ENCODE assay signal across 8 cellular contexts in the genomic region with DNA sequence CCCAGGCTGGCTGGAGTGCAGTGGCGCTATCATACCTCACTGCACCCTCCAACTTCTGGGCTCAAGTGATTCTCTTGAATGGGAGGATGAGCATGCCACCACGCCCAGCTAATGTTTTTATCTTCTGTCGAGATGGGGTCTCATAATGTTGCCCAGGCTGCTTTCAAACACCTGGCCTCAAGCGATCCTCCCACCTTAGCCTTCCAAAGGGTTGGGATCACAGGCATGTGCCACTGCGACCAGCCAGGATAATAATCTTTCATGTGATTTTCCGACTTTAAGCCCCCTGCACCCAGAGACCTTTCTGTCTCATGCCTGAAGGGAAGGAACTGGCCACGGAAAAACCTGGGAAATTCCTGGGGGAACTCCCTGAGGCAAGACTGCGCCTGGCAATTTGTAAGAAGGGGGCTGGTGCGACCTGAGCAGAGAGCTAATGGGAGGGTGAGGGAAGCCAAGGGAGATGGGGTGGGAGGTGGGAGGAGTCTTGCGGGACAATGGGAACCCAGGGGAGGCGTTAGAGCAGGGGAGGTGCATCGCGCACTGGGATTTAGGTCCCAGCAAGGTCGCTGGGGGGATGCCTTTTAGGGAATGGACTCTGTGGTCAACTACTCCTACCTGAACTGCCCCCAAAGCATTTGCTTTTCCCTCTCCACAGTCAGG. TPM values are rescaled to one million over a fixed set of nuclear protein-coding genes. Genes with fewer than 3 reads are reported as not detected.
DNase-seq lines count a peak whose midpoint lies in the region; ATAC-seq and TF ChIP-seq lines count a peak whose summit lies in the region.
"Had no signal": no experiment of that assay in that cellular context is flagged by ENCODE, and none has a peak within 500 bp of the region (broad histone marks: within the 10 kb centered on the region; RNA-seq: fewer than 3 reads in every experiment).

No MANE protein-coding gene starts in this region.

- H3K36me3 ChIP-seq in OCI-LY3 (replicated peaks; ENCODE audit: low read depth, low read length) (peaks cover 3% of the 10 kb centered on the region), gastrocnemius medialis (no peaks in the 10 kb centered on the region), WERI-Rb-1 (peaks cover 3% of the 10 kb centered on the region)

- H3K27ac ChIP-seq in OCI-LY3 (ENCODE audit: low read length) (no peak overlapping the region; the same call in 1 of the 2 replicates), gastrocnemius medialis (peak overlapping the region in 1 of 4 donors; percentile 90), WERI-Rb-1 (no peak overlapping the region)

- peak overlapping the region; percentile 83 for H3K4me2 ChIP-seq in OCI-LY3 (ENCODE audit: low read length)

- peaks cover 21% of the 10 kb centered on the region for H3K79me2 ChIP-seq in OCI-LY3 (ENCODE audit: low read length)

- H2AFZ ChIP-seq in OCI-LY3 (ENCODE audit: low read depth, low read length) = 0 out of 2 replicates have a peak overlapping the region, but pooled peaks have one; percentile 67

- no peak for TF ChIP-seq CTCF in GM12875 (IDR thresholded peaks at IDR 0.05; ENCODE audit: borderline replicate concordance, insufficient read depth, low read depth, low read length)
- TF ChIP-seq CTCF in OCI-LY3 (IDR thresholded peaks at IDR 0.05; ENCODE audit: low read depth, low read length) = no peak
- no peak for TF ChIP-seq CTCF in fibroblast of pulmonary artery (IDR thresholded peaks at IDR 0.05; ENCODE audit: low read length, missing control alignments)
- no peak for TF ChIP-seq CTCF in gastrocnemius medialis (IDR thresholded peaks at IDR 0.05 in 4 of 5, conservative IDR thresholded peaks at IDR 0.05 in 1 of 5)
- TF ChIP-seq CTCF in WERI-Rb-1 (IDR thresholded peaks at IDR 0.05; ENCODE audit: low read depth, low read length) = no peak

- no peaks in the 10 kb centered on the region for H4K20me1 ChIP-seq in OCI-LY3 (ENCODE audit: insufficient read depth, low read length)

- H3K9ac ChIP-seq in OCI-LY3 (ENCODE audit: low read length) = peak overlapping the region; percentile 82

- H3K27me3 ChIP-seq in OCI-LY3 (ENCODE audit: low read depth, low read length) = no peaks in the 10 kb centered on the region
- H3K27me3 ChIP-seq in gastrocnemius medialis = no peaks in the 10 kb centered on the region
- H3K27me3 ChIP-seq in WERI-Rb-1 (ENCODE audit: insufficient read depth, low read depth, severe bottlenecking) = no peaks in the 10 kb centered on the region

- H3K9me3 ChIP-seq in OCI-LY3 (ENCODE audit: insufficient read depth, low read length) (no peaks in the 10 kb centered on the region), gastrocnemius medialis (no peaks in the 10 kb centered on the region), WERI-Rb-1 (ENCODE audit: severe bottlenecking) (no peaks in the 10 kb centered on the region)

- in situ Hi-C loops in gastrocnemius medialis (cut with MboI; ENCODE audit: low sequenced_read_pairs in 4 of 4) = loop anchor here in 3 of 4 donors (5.0 to 25.0 kb wide), 3 partner anchors 69 to 131 kb away; no protein-coding TSS in a partner anchor

- TF ChIP-seq POLR2A in gastrocnemius medialis (IDR thresholded peaks at IDR 0.05) = no peak

- DNase-seq in fibroblast of pulmonary artery (ENCODE audit: low read depth) (peak; percentile 23), gastrocnemius medialis (no peak), epidermal melanocyte (ENCODE audit: insufficient read length, low spot score) (no peak), WERI-Rb-1 (no peak), NCI-H510A (lab: John Stamatoyannopoulos, UW) (no peak)

- peak overlapping the region; percentile 12 for H3K4me3 ChIP-seq in GM12875 (ENCODE audit: low read depth, low read length)
- H3K4me3 ChIP-seq in OCI-LY3 (ENCODE audit: low read length) = peak overlapping the region; percentile 84
- peak overlapping the region; percentile 91 for H3K4me3 ChIP-seq in fibroblast of pulmonary artery (replicated peaks; ENCODE audit: low read depth, low read length)
- peak overlapping the region; percentile 73 to 96 (median 88) for H3K4me3 ChIP-seq in gastrocnemius medialis
- H3K4me3 ChIP-seq in WERI-Rb-1 (ENCODE audit: low read depth, low read length) = no peak overlapping the region

- ATAC-seq in gastrocnemius medialis = no peak

- intact Hi-C loops in gastrocnemius medialis (cut with DNase I; ENCODE audit: low total_unique reads) = loop anchor here (1.0 to 10.0 kb wide), 3 partner anchors 72 to 717 kb away; a partner anchor contains a TSS

- H3K4me1 ChIP-seq in OCI-LY3 (ENCODE audit: low read length) (peaks cover 32% of the 10 kb centered on the region), gastrocnemius medialis (peaks cover 9 to 25% of the 10 kb centered on the region in 2 donors)

RNA-seq across cellular contexts. Expression of a gene that starts 1.2 kb away (rescaled TPM):
- total RNA-seq in gastrocnemius medialis = 100 to 1,000 TPM in 1 of 4 donors, 10 to 100 TPM in 3; 73.1 to 110 (median 81.5) TPM

RNA-seq across cellular contexts. Expression of a gene that starts 35.2 kb away (rescaled TPM):
- total RNA-seq in gastrocnemius medialis = not detected
- total RNA-seq: subcutaneous adipose tissue had no signal

RNA-seq across cellular contexts. Expression of a gene that starts 59.9 kb away (rescaled TPM):
- not detected for total RNA-seq in gastrocnemius medialis
- total RNA-seq: subcutaneous adipose tissue had no signal
